In the genomic region with DNA sequence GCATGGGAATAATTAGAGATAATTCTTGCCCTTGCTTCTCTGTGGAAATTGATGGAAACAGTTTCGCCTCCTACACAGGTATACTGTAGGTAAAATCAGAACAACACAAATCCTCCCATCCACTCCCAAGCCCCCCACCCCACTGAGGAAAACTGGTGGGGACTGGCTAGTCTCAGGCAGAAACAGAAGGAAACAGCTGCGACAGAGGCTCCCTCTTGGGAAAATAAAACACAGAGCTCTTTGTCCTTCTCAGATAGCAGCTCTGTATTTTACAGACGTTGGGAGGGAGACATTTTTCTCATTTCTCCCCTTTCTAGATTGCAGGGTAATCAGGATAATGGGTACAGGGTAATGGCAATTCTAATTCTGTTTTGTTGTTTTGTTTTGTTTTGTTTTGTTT, we compare ENCODE assay signal across 8 cellular contexts. TPM values are rescaled to one million over a fixed set of nuclear protein-coding genes. Genes with fewer than 3 reads are reported as not detected.
DNase-seq lines count a peak whose midpoint lies in the region; ATAC-seq, FAIRE-seq and TF ChIP-seq lines count a peak whose summit lies in the region.

No MANE protein-coding gene starts in this region.

- POLR2A ChIA-PET in endothelial cell of umbilical vein (lab: Charles Lee), result interaction anchor here (0.6 to 2.0 kb wide), 2 partner anchors 23 to 204 kb away, joined by 4 to 7 read pairs; a partner anchor contains a TSS

- dilution Hi-C loops in endothelial cell of umbilical vein (cut with MboI; ENCODE audit: extremely low pct_ligation_motif_present, low sequenced_read_pairs), result no loop called here

- in situ Hi-C loops in Caki2 (cut with HindIII; ENCODE audit: low pct_unique_long_range_greater_than_20kb, low sequenced_read_pairs), result no loop called here

- no peak overlapping the region for H3K9ac ChIP-seq in endothelial cell of umbilical vein (replicated peaks; ENCODE audit: extremely low read depth, insufficient read depth, low read length)

- H3K79me2 ChIP-seq in endothelial cell of umbilical vein (ENCODE audit: control insufficient read depth, insufficient read depth, low read length), result no peaks in the 10 kb centered on the region

- H3K36me3 ChIP-seq in endothelial cell of umbilical vein (ENCODE audit: control insufficient read depth in 2 of 2, extremely low read depth in 1 of 2, insufficient read depth in 2 of 2, low read length in 2 of 2) (no peaks in the 10 kb centered on the region), neutrophil (no peaks in the 10 kb centered on the region)

- TF ChIP-seq POLR2A in NB4 (IDR thresholded peaks at IDR 0.05; ENCODE audit: extremely low read depth, insufficient read length), result no peak
- no peak for TF ChIP-seq POLR2A in endothelial cell of umbilical vein (IDR thresholded peaks at IDR 0.05; ENCODE audit: low read depth, low read length)

- TSS peak; percentile 28 for BruUV-seq in endothelial cell of umbilical vein (replicated peaks; lab: Mats Ljungman, UMichigan)

- intact Hi-C loops in endothelial cell of umbilical vein (cut with micrococcal nuclease), result no loop called here

- peak; percentile 15 for DNase-seq in Caki2 (ENCODE audit: low read depth)
- DNase-seq in NB4 (ENCODE audit: low read depth), result peak; percentile 26
- no peak for DNase-seq in endothelial cell of umbilical vein (ENCODE audit: low read depth, low spot score)
- no peak for DNase-seq in stimulated activated CD4-positive, alpha-beta T cell treated with anti-CD3 and anti-CD28 coated beads, Interleukin-4, amount 100 ng/mL, for 24 hours

- TF ChIP-seq CTCF in NB4 (IDR thresholded peaks at IDR 0.05; ENCODE audit: low read depth, low read length), result no peak
- no peak for TF ChIP-seq CTCF in endothelial cell of umbilical vein (IDR thresholded peaks at IDR 0.05; ENCODE audit: extremely low read depth in 1 of 2, insufficient read depth in 1 of 2, low read depth in 1 of 2, low read length in 2 of 2)
- TF ChIP-seq CTCF in neutrophil (IDR thresholded peaks at IDR 0.05), result no peak

- peaks cover 6% of the 10 kb centered on the region for H3K4me1 ChIP-seq in endothelial cell of umbilical vein (ENCODE audit: control insufficient read depth, extremely low read depth, insufficient read depth, low read length)
- H3K4me1 ChIP-seq in neutrophil (ENCODE audit: control insufficient read depth in 1 of 2, insufficient read depth in 1 of 2, low read depth in 1 of 2, low read length in 1 of 2), result peaks cover 19 to 21% of the 10 kb centered on the region in 2 experiments

- no peak overlapping the region for H3K4me2 ChIP-seq in endothelial cell of umbilical vein (ENCODE audit: insufficient read depth, low read length)

- CTCF ChIA-PET in endothelial cell of umbilical vein (lab: Charles Lee), result interaction anchor here (2.1 kb wide), 1 partner anchor 86 kb away, joined by 6 read pairs; no protein-coding TSS in a partner anchor

- H2AFZ ChIP-seq in endothelial cell of umbilical vein (ENCODE audit: low read depth, low read length), result no peak overlapping the region

- H3K4me3 ChIP-seq in NB4 (ENCODE audit: low read depth, low read length) (peak overlapping the region; percentile 85), endothelial cell of umbilical vein (replicated peaks in 1 of 3; ENCODE audit: insufficient read depth in 1 of 3, low read depth in 1 of 3, low read length in 3 of 3) (no peak overlapping the region), neutrophil (ENCODE audit: low read depth in 1 of 2, low read length in 1 of 2) (peak overlapping the region; percentile 75 to 81)

- peaks cover 15 to 33% of the 10 kb centered on the region in 2 experiments for H3K27me3 ChIP-seq in endothelial cell of umbilical vein (ENCODE audit: control insufficient read depth in 2 of 2, insufficient read depth in 2 of 2, low read length in 2 of 2)
- H3K27me3 ChIP-seq in neutrophil, result peaks cover 37% of the 10 kb centered on the region

- FAIRE-seq in endothelial cell of umbilical vein (lab: Jason Lieb, UNC), result no peak

- H3K27ac ChIP-seq in endothelial cell of umbilical vein (ENCODE audit: insufficient read depth, low read depth, low read length) (no peak overlapping the region), neutrophil (no peak overlapping the region)

- H3K9me1 ChIP-seq in endothelial cell of umbilical vein (replicated peaks; ENCODE audit: control insufficient read depth, extremely low read depth, insufficient read depth, low read length), result no peaks in the 10 kb centered on the region

- H4K20me1 ChIP-seq in endothelial cell of umbilical vein (replicated peaks; ENCODE audit: control insufficient read depth, extremely low read depth, insufficient read depth, low read length), result no peaks in the 10 kb centered on the region

- no peaks in the 10 kb centered on the region for H3K9me3 ChIP-seq in endothelial cell of umbilical vein (replicated peaks; ENCODE audit: control insufficient read depth, insufficient read depth, low read length)
- no peaks in the 10 kb centered on the region for H3K9me3 ChIP-seq in neutrophil

- ATAC-seq in HG02571 (IDR thresholded peaks at IDR 0.05; ENCODE audit: unreplicated experiment), result no peak
- no peak for ATAC-seq in HG03045 (IDR thresholded peaks at IDR 0.05; ENCODE audit: unreplicated experiment)
- ATAC-seq in GM21717 (IDR thresholded peaks at IDR 0.05; ENCODE audit: unreplicated experiment), result no peak

TF ChIP-seq in endothelial cell of umbilical vein, 7 proteins besides CTCF, POLR2A, EP300 and RAD21:
- TF ChIP-seq EZH2 (IDR thresholded peaks at IDR 0.05; ENCODE audit: borderline replicate concordance, low read depth, low read length, severe bottlenecking) (no peak), MYC (IDR thresholded peaks at IDR 0.05; ENCODE audit: low read depth, low read length) (no peak), POLR2AphosphoS5 (IDR thresholded peaks at IDR 0.05; ENCODE audit: insufficient read depth, low read depth, low read length) (no peak), FOS (IDR thresholded peaks at IDR 0.05; ENCODE audit: borderline replicate concordance, insufficient read depth, low read length) (no peak), GATA2 (IDR thresholded peaks at IDR 0.05; ENCODE audit: insufficient read depth, insufficient read length, low read depth, low read length) (no peak), JUN (IDR thresholded peaks at IDR 0.05; ENCODE audit: borderline replicate concordance, insufficient read depth, insufficient read length, low read depth) (no peak)
- TF ChIP-seq, protein P1, sequence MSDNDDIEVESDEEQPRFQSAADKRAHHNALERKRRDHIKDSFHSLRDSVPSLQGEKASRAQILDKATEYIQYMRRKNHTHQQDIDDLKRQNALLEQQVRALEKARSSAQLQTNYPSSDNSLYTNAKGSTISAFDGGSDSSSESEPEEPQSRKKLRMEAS (IDR thresholded peaks at IDR 0.05; ENCODE audit: insufficient read depth, insufficient read length), result no peak

RNA-seq across cellular contexts. Expression of a gene that starts 1.1 kb away (rescaled TPM):
- 12.8 and 19.0 TPM in 2 replicates for total RNA-seq in Caki2 (2014; rRNA removed; shearing (Covaris generic); ENCODE audit: low replicate concordance)
- 13.7 and 24.7 TPM in 2 replicates for total RNA-seq in endothelial cell of umbilical vein
- polyA plus RNA-seq in endothelial cell of umbilical vein, result 1.8 and 2.3 TPM in 2 replicates
- polyA plus RNA-seq in endothelial cell of umbilical vein (2011; cell fraction: cytosol; rRNA removed), result 1.3 and 1.8 TPM in 2 replicates
- 4.9 and 8.0 TPM in 2 replicates for polyA plus RNA-seq in endothelial cell of umbilical vein (2011; cell fraction: nucleus; rRNA removed)
- polyA plus RNA-seq in endothelial cell of umbilical vein (2012), result 0.87 and 8.5 TPM in 2 replicates
- polyA minus RNA-seq in endothelial cell of umbilical vein, result 10.4 and 13.7 TPM in 2 replicates
- polyA minus RNA-seq in endothelial cell of umbilical vein (2011; cell fraction: cytosol; rRNA and poly(A)+ RNA removed), result 7.3 TPM
- polyA minus RNA-seq in endothelial cell of umbilical vein (2011; cell fraction: nucleus; rRNA and poly(A)+ RNA removed), result 2.4 and 4.5 TPM in 2 replicates

RNA-seq across cellular contexts. Expression of a gene that starts 15.2 kb away (rescaled TPM):
- 7.8 and 13.2 TPM in 2 replicates for total RNA-seq in Caki2 (2014; rRNA removed; shearing (Covaris generic); ENCODE audit: low replicate concordance)
- 29.9 and 42.6 TPM in 2 replicates for total RNA-seq in endothelial cell of umbilical vein
- polyA plus RNA-seq in endothelial cell of umbilical vein, result 13.4 and 17.8 TPM in 2 replicates
- 15.3 and 17.7 TPM in 2 replicates for polyA plus RNA-seq in endothelial cell of umbilical vein (2011; cell fraction: cytosol; rRNA removed)
- polyA plus RNA-seq in endothelial cell of umbilical vein (2011; cell fraction: nucleus; rRNA removed), result 76.7 and 78.6 TPM in 2 replicates
- 28.1 and 42.4 TPM in 2 replicates for polyA plus RNA-seq in endothelial cell of umbilical vein (2012)
- polyA minus RNA-seq in endothelial cell of umbilical vein, result 28.9 and 33.5 TPM in 2 replicates
- not detected for polyA minus RNA-seq in endothelial cell of umbilical vein (2011; cell fraction: cytosol; rRNA and poly(A)+ RNA removed)
- 47.1 and 58.4 TPM in 2 replicates for polyA minus RNA-seq in endothelial cell of umbilical vein (2011; cell fraction: nucleus; rRNA and poly(A)+ RNA removed)

Comparison
In these comparisons a context has a peak if more than half of its experiments do, and no peak if none do; other contexts are left out.
1. DNase-seq: peak in Caki2 (single experiment) and NB4 (single experiment); none in endothelial cell of umbilical vein (single experiment) and stimulated activated CD4-positive, alpha-beta T cell treated with anti-CD3 and anti-CD28 coated beads, Interleukin-4, amount 100 ng/mL, for 24 hours (single experiment).
2. H3K4me3 ChIP-seq: peak in NB4 (single experiment) and neutrophil (2 of 2); none in endothelial cell of umbilical vein (0 of 3).